16 cellular contexts compared by ENCODE assay signal in the genomic region with DNA sequence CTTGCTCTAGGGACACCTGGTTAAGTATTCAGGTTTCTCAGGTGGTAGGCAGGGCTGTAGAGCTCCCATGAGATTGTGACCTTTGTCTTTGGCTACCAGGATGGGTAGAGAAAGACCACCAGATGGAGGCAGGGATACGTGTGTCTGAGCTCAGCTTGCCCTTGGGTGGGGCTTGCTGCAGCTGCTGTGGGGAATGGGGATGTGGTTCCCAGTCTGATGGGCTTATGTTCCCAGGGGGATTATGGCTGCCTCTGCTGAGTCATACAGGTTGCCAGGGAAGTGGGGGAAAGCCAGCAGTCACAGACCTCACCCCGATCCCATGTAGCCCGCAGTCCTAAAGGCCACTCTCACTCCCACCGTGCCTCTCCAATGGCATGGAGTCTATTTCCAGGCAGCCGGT.
"Had no signal": no experiment of that assay in that cellular context is flagged by ENCODE, and none has a peak within 500 bp of the region (broad histone marks: within the 10 kb centered on the region; RNA-seq: fewer than 3 reads in every experiment).

No MANE protein-coding gene starts in this region.

- H3K27ac ChIP-seq: breast epithelium, epithelial cell of prostate, gastroesophageal sphincter, heart right ventricle, lower lobe of right lung, psoas muscle, right lobe of liver had no signal

- ATAC-seq: activated T-helper 17 cell treated with anti-CD3 and anti-CD28 coated beads, Interleukin-2, amount 50 U/mL, for 72 hours; effector memory CD8-positive, alpha-beta T cell; gastroesophageal sphincter; heart right ventricle; left cardiac atrium; lower lobe of right lung; psoas muscle; right lobe of liver; stimulated activated naive CD8-positive, alpha-beta T cell treated with anti-CD3 and anti-CD28 coated beads, Interleukin-15, amount 100 ng/mL, for 72 hours had no signal

- H3K4me3 ChIP-seq: breast epithelium, gastroesophageal sphincter, heart right ventricle, lower lobe of right lung, psoas muscle, right lobe of liver had no signal

- H3K4me1 ChIP-seq: breast epithelium, gastroesophageal sphincter, heart right ventricle, lower lobe of right lung, psoas muscle, right lobe of liver had no signal

- DNase-seq: activated CD4-positive, CD25-positive, alpha-beta regulatory T cell treated with anti-CD3 and anti-CD28 coated beads, Interleukin-2, amount 50 U/mL, for 72 hours; activated naive CD4-positive, alpha-beta T cell treated with Interleukin-2 at 50 U/mL for 16 hours; aorta; cerebellar nuclear complex; dermis blood vessel endothelial cell; effector memory CD8-positive, alpha-beta T cell; heart right ventricle; left cardiac atrium; lower lobe of right lung; psoas muscle; right lobe of liver; stimulated activated naive CD8-positive, alpha-beta T cell treated with anti-CD3 and anti-CD28 coated beads, Interleukin-15, amount 100 ng/mL, for 72 hours had no signal

- H3K27me3 ChIP-seq: breast epithelium, gastroesophageal sphincter, heart right ventricle, right lobe of liver had no signal

- H3K9me3 ChIP-seq: gastroesophageal sphincter, lower lobe of right lung, right lobe of liver had no signal

- H3K36me3 ChIP-seq: breast epithelium, gastroesophageal sphincter, heart right ventricle, lower lobe of right lung, right lobe of liver had no signal
